In the genomic region with DNA sequence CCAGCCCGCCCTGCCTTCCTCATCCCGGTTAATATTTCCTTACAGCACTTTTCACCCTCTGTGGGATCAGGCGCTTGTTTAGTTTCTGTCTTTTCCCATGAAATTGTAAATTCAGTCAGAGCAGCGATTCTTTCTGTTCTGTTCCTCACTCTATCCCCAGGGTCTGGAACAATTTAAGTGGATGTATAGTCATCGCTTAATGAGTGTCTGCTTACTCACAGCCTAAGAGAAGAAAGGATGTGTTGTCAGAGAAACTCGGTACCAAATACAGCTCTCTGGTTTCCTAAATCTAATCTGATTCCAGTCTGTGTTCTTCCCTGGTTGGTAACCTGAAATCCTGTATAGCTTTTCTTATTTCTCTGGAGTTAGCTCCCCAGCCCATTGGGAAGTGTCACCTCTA, we compare ENCODE assay signal across 25 cellular contexts. TPM values are rescaled to one million over a fixed set of nuclear protein-coding genes. Genes with fewer than 3 reads are reported as not detected.
A peak's percentile ranks its signal among the peaks of the same experiment; 100 is the strongest.
DNase-seq lines count a peak whose midpoint lies in the region; ATAC-seq, FAIRE-seq and TF ChIP-seq lines count a peak whose summit lies in the region.
"Had no signal": no experiment of that assay in that cellular context is flagged by ENCODE, and none has a peak within 500 bp of the region (broad histone marks: within the 10 kb centered on the region; RNA-seq: fewer than 3 reads in every experiment).

No MANE protein-coding gene starts in this region.

- H4K20me1 ChIP-seq in PC-3 (ENCODE audit: low read length) (no peaks in the 10 kb centered on the region), H1 (replicated peaks in 1 of 2; ENCODE audit: control insufficient read depth in 1 of 2, insufficient read depth in 2 of 2, low read length in 2 of 2) (no peaks in the 10 kb centered on the region)

- POLR2A ChIA-PET in PC-3 (lab: Charles Lee; ENCODE audit: unreplicated experiment), result interaction anchor here (0.6 kb wide), 1 partner anchor 150 kb away, joined by 3 read pairs; no protein-coding TSS in a partner anchor
- POLR2A ChIA-PET in H1 (lab: Charles Lee; ENCODE audit: partially characterized antibody), result interaction anchor here (1.6 kb wide), 1 partner anchor 116 kb away, joined by 3 read pairs; no protein-coding TSS in a partner anchor

- H3K9me3 ChIP-seq in PC-3 (ENCODE audit: low read length) (no peaks in the 10 kb centered on the region), H1 (ENCODE audit: insufficient read depth in 2 of 2, low read depth in 1 of 2, low read length in 1 of 2) (no peaks in the 10 kb centered on the region), esophagus muscularis mucosa (no peaks in the 10 kb centered on the region)
- H3K9me3 ChIP-seq in effector memory CD4-positive, alpha-beta T cell (ENCODE audit: control insufficient read depth, low read length), result no peaks in the 10 kb centered on the region
- H3K9me3 ChIP-seq: esophagus squamous epithelium, Peyer's patch had no signal

- no peaks in the 10 kb centered on the region for H3K27me3 Mint-ChIP-seq in nephron (ENCODE audit: low read depth)

- H4K8ac ChIP-seq in H1 (ENCODE audit: extremely low read depth, insufficient read depth, low read length), result no peak overlapping the region

- no peak overlapping the region for H2BK5ac ChIP-seq in H1 (ENCODE audit: low read depth, low read length)

- no peak overlapping the region for H3K23ac ChIP-seq in H1 (ENCODE audit: insufficient read length)

- no peaks in the 10 kb centered on the region for H3K9me2 ChIP-seq in PC-3 (replicated peaks; ENCODE audit: low read length)

- H2BK15ac ChIP-seq in H1 (ENCODE audit: low read length), result no peak overlapping the region

- intact Hi-C loops in PC-3 (cut with micrococcal nuclease), result no loop called here
- intact Hi-C loops in esophagus muscularis mucosa (cut with DNase I), result loop anchor here (5.0 kb wide), 1 partner anchor 179 kb away; no protein-coding TSS in a partner anchor
- intact Hi-C loops in left colon (cut with DNase I, micrococcal nuclease), result no loop called here

- TF ChIP-seq EP300 in H1 (IDR thresholded peaks at IDR 0.05; ENCODE audit: borderline replicate concordance in 1 of 2, low read depth in 2 of 2, low read length in 2 of 2), result no peak
- TF ChIP-seq EP300 in esophagus muscularis mucosa (IDR thresholded peaks at IDR 0.05), result no peak

- peaks cover 16% of the 10 kb centered on the region for H3K4me1 Mint-ChIP-seq in nephron
- H3K4me1 Mint-ChIP-seq: naive B cell, T-helper 17 cell had no signal

- TF ChIP-seq POLR2A in H1 (IDR thresholded peaks at IDR 0.05; ENCODE audit: control extremely low read depth in 1 of 2, low read depth in 2 of 2, low read length in 2 of 2), result no peak
- no peak for TF ChIP-seq POLR2A in esophagus muscularis mucosa (IDR thresholded peaks at IDR 0.05; ENCODE audit: low read depth)

- no peaks in the 10 kb centered on the region; the same call in 1 of the 2 replicates for H3K23me2 ChIP-seq in H1 (ENCODE audit: low read depth, low read length)

- no peak overlapping the region for H2BK12ac ChIP-seq in H1 (ENCODE audit: low read depth, low read length)

- 0 out of 2 replicates have a peak overlapping the region, but pooled peaks have one; percentile 18 for H2AK5ac ChIP-seq in H1 (ENCODE audit: low read depth, low read length)

- H3K79me2 ChIP-seq in PC-3 (ENCODE audit: low read length) (no peaks in the 10 kb centered on the region), H1 (ENCODE audit: control insufficient read depth in 1 of 2, insufficient read depth in 2 of 2, low read length in 2 of 2) (no peaks in the 10 kb centered on the region)

- H3K18ac ChIP-seq in H1 (ENCODE audit: extremely low read depth, low read length), result no peak overlapping the region

- H3K4ac ChIP-seq in H1 (replicated peaks; ENCODE audit: insufficient read length, low read depth, low read length), result no peak overlapping the region

- no peak overlapping the region for H2BK120ac ChIP-seq in H1 (replicated peaks; ENCODE audit: low read depth, low read length)

- H2BK20ac ChIP-seq in H1 (ENCODE audit: low read length), result no peak overlapping the region

- H3K79me1 ChIP-seq in H1 (ENCODE audit: low read depth, low read length), result no peaks in the 10 kb centered on the region

- no peaks in the 10 kb centered on the region for H3K36me3 Mint-ChIP-seq in nephron (ENCODE audit: low read depth)
- H3K36me3 Mint-ChIP-seq: CD14-positive monocyte, naive B cell had no signal

- H3K36me3 ChIP-seq in PC-3 (ENCODE audit: low read depth, low read length) (no peaks in the 10 kb centered on the region), H1 (ENCODE audit: control insufficient read depth in 2 of 4, insufficient read depth in 4 of 4, low read length in 3 of 4) (no peaks in the 10 kb centered on the region), esophagus muscularis mucosa (no peaks in the 10 kb centered on the region)
- no peaks in the 10 kb centered on the region for H3K36me3 ChIP-seq in effector memory CD4-positive, alpha-beta T cell (ENCODE audit: control insufficient read depth, insufficient read depth, low read length)
- H3K36me3 ChIP-seq: brain microvascular endothelial cell, esophagus squamous epithelium, Peyer's patch had no signal

- TF ChIP-seq CTCF in PC-3 (conservative IDR thresholded peaks at IDR 0.05; ENCODE audit: low read depth, low read length), result no peak
- no peak for TF ChIP-seq CTCF in H1 (IDR thresholded peaks at IDR 0.05; ENCODE audit: control extremely low read depth in 1 of 3, insufficient read depth in 1 of 3, low read depth in 1 of 3, low read length in 3 of 3)
- no peak for TF ChIP-seq CTCF in nephron (IDR thresholded peaks at IDR 0.05; ENCODE audit: unreplicated experiment in 3 of 3)
- TF ChIP-seq CTCF in esophagus muscularis mucosa (IDR thresholded peaks at IDR 0.05), result no peak

- H4K5ac ChIP-seq in H1 (ENCODE audit: insufficient read length, low read depth, low read length), result no peak overlapping the region

- peak overlapping the region; percentile 68 to 74 (median 68) for H3K27ac Mint-ChIP-seq in nephron
- H3K27ac Mint-ChIP-seq: CD14-positive monocyte; effector memory CD8-positive, alpha-beta T cell; T-helper 17 cell had no signal

- H3K4me1 ChIP-seq in PC-3 (ENCODE audit: insufficient read depth, low read length), result no peaks in the 10 kb centered on the region
- H3K4me1 ChIP-seq in H1 (replicated peaks in 1 of 4; ENCODE audit: control insufficient read depth in 3 of 4, insufficient read depth in 4 of 4, low read length in 3 of 4), result peaks cover 0 to 6% (median 2%) of the 10 kb centered on the region in 4 experiments; a peak in 2 of 7 replicates
- no peaks in the 10 kb centered on the region for H3K4me1 ChIP-seq in esophagus muscularis mucosa
- no peaks in the 10 kb centered on the region for H3K4me1 ChIP-seq in effector memory CD4-positive, alpha-beta T cell (ENCODE audit: control insufficient read depth, insufficient read depth, low read length, poor library complexity, severe bottlenecking)
- H3K4me1 ChIP-seq: esophagus squamous epithelium, Peyer's patch had no signal

- no peak overlapping the region for H4K91ac ChIP-seq in H1 (replicated peaks; ENCODE audit: insufficient read length, low read length)

- H3K4me2 ChIP-seq in PC-3 (ENCODE audit: low read length) (no peak overlapping the region), H1 (ENCODE audit: insufficient read depth in 1 of 2, low read depth in 2 of 2, low read length in 2 of 2) (no peak overlapping the region)
- H3K4me2 ChIP-seq: KMS-11 had no signal

- TF ChIP-seq RAD21 in H1 (IDR thresholded peaks at IDR 0.05 in 1 of 2, conservative IDR thresholded peaks at IDR 0.05 in 1 of 2; ENCODE audit: low read depth in 2 of 2, low read length in 2 of 2), result no peak

- H3K4me3 Mint-ChIP-seq in nephron, result peak overlapping the region in 1 of 3 experiments; percentile 40
- H3K4me3 Mint-ChIP-seq: activated T-cell treated with anti-CD3 and anti-CD28 coated beads, Interleukin-2, amount 50 U/mL, for 4 hours; CD14-positive monocyte; effector memory CD8-positive, alpha-beta T cell; naive B cell; T-helper 17 cell had no signal

- BruUV-seq in PC-3 (replicated peaks; lab: Mats Ljungman, UMichigan), result no TSS peak

- no peaks in the 10 kb centered on the region for H3K9me3 Mint-ChIP-seq in nephron
- H3K9me3 Mint-ChIP-seq: activated T-cell treated with anti-CD3 and anti-CD28 coated beads, Interleukin-2, amount 50 U/mL, for 4 hours; effector memory CD8-positive, alpha-beta T cell; naive B cell had no signal

- CTCF ChIA-PET in PC-3 (lab: Charles Lee), result interaction anchor here (0.6 kb wide), 1 partner anchor 1054 kb away, joined by 9 read pairs; no protein-coding TSS in a partner anchor
- CTCF ChIA-PET in H1 (lab: Charles Lee; ENCODE audit: partially characterized antibody), result interaction anchor here (1.7 to 2.3 kb wide), 2 partner anchors 15 to 21 kb away, joined by 7 read pairs; no protein-coding TSS in a partner anchor

- DNase-seq in EH (ENCODE audit: low read depth) (peak; percentile 25), PC-3 (peak; percentile 37), H1 (ENCODE audit: low read depth in 1 of 2, low spot score in 2 of 2) (no peak), esophagus muscularis mucosa (ENCODE audit: extremely low spot score) (no peak), SHP77 treated with DMSO at 0.1 percent for 48 hours (lab: John Stamatoyannopoulos, UW) (no peak), left colon (no peak)
- no peak for DNase-seq in effector memory CD4-positive, alpha-beta T cell
- DNase-seq: activated CD4-positive, alpha-beta T cell treated with anti-CD3 and anti-CD28 coated beads for 48 hours; activated T-cell treated with anti-CD3 and anti-CD28 coated beads, Interleukin-2, amount 50 U/mL, for 4 hours; brain microvascular endothelial cell; effector memory CD8-positive, alpha-beta T cell; esophagus squamous epithelium; head of caudate nucleus; naive B cell; NCI-H1694; NCI-H510A treated with DMSO at 0.1 percent for 48 hours; NK-92 treated with Interleukin-12 subunit alpha and Interleukin-12 subunit beta, amount 100 ng/mL, for 24 hours; occipital lobe; Peyer's patch; small intestine; stimulated activated CD4-positive, alpha-beta T cell treated with anti-CD3 and anti-CD28 coated beads, Interleukin-2, amount 100 ng/mL, for 24 hours; T-helper 17 cell had no signal

- no peak overlapping the region for H3K27ac ChIP-seq in PC-3 (ENCODE audit: low read length)
- no peak overlapping the region for H3K27ac ChIP-seq in H1 (ENCODE audit: low read depth, low read length)
- no peak overlapping the region for H3K27ac ChIP-seq in esophagus muscularis mucosa (replicated peaks in 1 of 4)
- no peak overlapping the region for H3K27ac ChIP-seq in effector memory CD4-positive, alpha-beta T cell (ENCODE audit: insufficient read depth, low read length, poor library complexity, severe bottlenecking)
- H3K27ac ChIP-seq: brain microvascular endothelial cell, esophagus squamous epithelium, KMS-11, Peyer's patch had no signal

- H3K14ac ChIP-seq in H1 (ENCODE audit: insufficient read length), result no peak overlapping the region

- H3K27me3 ChIP-seq in PC-3 (ENCODE audit: low read length), result peaks cover 26% of the 10 kb centered on the region
- H3K27me3 ChIP-seq in H1 (replicated peaks in 1 of 4; ENCODE audit: control insufficient read depth in 3 of 4, extremely low read depth in 1 of 4, insufficient read depth in 3 of 4, low read length in 3 of 4), result no peaks in the 10 kb centered on the region
- no peaks in the 10 kb centered on the region for H3K27me3 ChIP-seq in esophagus muscularis mucosa
- H3K27me3 ChIP-seq in effector memory CD4-positive, alpha-beta T cell (replicated peaks; ENCODE audit: control insufficient read depth, insufficient read depth, low read length, poor library complexity, severe bottlenecking), result no peaks in the 10 kb centered on the region
- H3K27me3 ChIP-seq: esophagus squamous epithelium, Peyer's patch had no signal

- WGBS in H1 (ENCODE audit: extremely low coverage in 1 of 2, insufficient coverage in 1 of 2, insufficient read length in 1 of 2, insufficient replicate concordance in 2 of 2, low coverage in 1 of 2, low lambda C conversion rate in 2 of 2, missing lambda C conversion rate in 1 of 2), 2 experiments, result 60% methylated on average over 6 of the region's 6 CpGs; no CpG with 5 or more reads in 1 of the 2 experiments
- WGBS in esophagus muscularis mucosa, result 69% methylated on average over 6 of the region's 6 CpGs

- ATAC-seq in PC-3, result peak; percentile 55
- no peak for ATAC-seq in left colon
- ATAC-seq: activated T-cell treated with anti-CD3 and anti-CD28 coated beads, Interleukin-2, amount 50 U/mL, for 4 hours; effector memory CD8-positive, alpha-beta T cell; T-helper 17 cell had no signal

- no peak for FAIRE-seq in H1 (lab: Jason Lieb, UNC)
- FAIRE-seq: small intestine had no signal

- H2AFZ ChIP-seq in PC-3 (ENCODE audit: low read length) (no peak overlapping the region), H1 (ENCODE audit: low read length) (no peak overlapping the region)

- H3K4me3 ChIP-seq in PC-3 (ENCODE audit: low read length) (no peak overlapping the region), H1 (ENCODE audit: extremely low read depth in 1 of 4, insufficient read depth in 2 of 4, low read depth in 3 of 4, low read length in 4 of 4) (no peak overlapping the region), esophagus muscularis mucosa (no peak overlapping the region)
- no peak overlapping the region for H3K4me3 ChIP-seq in effector memory CD4-positive, alpha-beta T cell (ENCODE audit: insufficient read depth, low read depth, low read length, poor library complexity, severe bottlenecking)
- H3K4me3 ChIP-seq: esophagus squamous epithelium, Peyer's patch had no signal

- no peaks in the 10 kb centered on the region for H3F3A ChIP-seq in PC-3 (ENCODE audit: low read length, unreplicated experiment)

- H3K9ac ChIP-seq in PC-3 (ENCODE audit: low read length) (no peak overlapping the region), H1 (replicated peaks in 1 of 4; ENCODE audit: extremely low read depth in 1 of 4, low read depth in 3 of 4, low read length in 3 of 4) (no peak overlapping the region)
- H3K9ac ChIP-seq: KMS-11 had no signal

- H3K56ac ChIP-seq in H1 (replicated peaks; ENCODE audit: insufficient read length, low read depth, low read length), result no peak overlapping the region

RNA-seq across cellular contexts. Expression of gene FOS, which starts 44.9 kb away (rescaled TPM):
- total RNA-seq in PC-3 (2014; rRNA removed) (99.2 and 103 TPM in 2 replicates), esophagus muscularis mucosa (100 to 1,000 TPM in 2 of 4 donors, 10 to 100 TPM in 2; 68.6 to 695 (median 143) TPM), left colon (100 to 1,000 TPM; 220 to 877 TPM)
- 51.5 and 51.8 TPM in 2 replicates for total RNA-seq in H1 (2021; fragmentation: NEBNext Ultra II Directional; extraction: Animal tissue kit (Norgen Biotek cat#: 25700))
- 50.2 and 74.5 TPM in 2 replicates for polyA plus RNA-seq in H1 (2011; rRNA removed)
- polyA plus RNA-seq in H1 (2011; cell fraction: cytosol; rRNA removed), result 29.8 TPM
- polyA plus RNA-seq in H1 (2011; cell fraction: nucleus; rRNA removed), result 236 TPM
- polyA plus RNA-seq in H1 (2012, experiment 1 of 2), result 36.4 to 90.0 TPM (median 56.1 TPM) in 4 replicates
- 60.5 TPM for polyA plus RNA-seq in H1 (2012, experiment 2 of 2)
- polyA plus RNA-seq in H1 (2013, experiment 1 of 2), result 8.6 TPM
- polyA plus RNA-seq in H1 (2013, experiment 2 of 2), result 8.3 TPM
- polyA minus RNA-seq in H1 (2011; rRNA and poly(A)+ RNA removed), result 35.8 and 91.1 TPM in 2 replicates
- 38.5 TPM for polyA minus RNA-seq in H1 (2011; cell fraction: cytosol; rRNA and poly(A)+ RNA removed)
- polyA minus RNA-seq in H1 (2011; cell fraction: nucleus; rRNA and poly(A)+ RNA removed), result 604 TPM

Comparison
In these comparisons a context has a peak if more than half of its experiments do, and no peak if none do; other contexts are left out.
1. DNase-seq: peak in EH (single experiment) and PC-3 (single experiment); none in H1 (0 of 2), esophagus muscularis mucosa (single experiment), effector memory CD4-positive, alpha-beta T cell (0 of 3), SHP77 treated with DMSO at 0.1 percent for 48 hours (single experiment) and left colon (0 of 2).